ENCODE assay signal across 1 cellular context in the genomic region with DNA sequence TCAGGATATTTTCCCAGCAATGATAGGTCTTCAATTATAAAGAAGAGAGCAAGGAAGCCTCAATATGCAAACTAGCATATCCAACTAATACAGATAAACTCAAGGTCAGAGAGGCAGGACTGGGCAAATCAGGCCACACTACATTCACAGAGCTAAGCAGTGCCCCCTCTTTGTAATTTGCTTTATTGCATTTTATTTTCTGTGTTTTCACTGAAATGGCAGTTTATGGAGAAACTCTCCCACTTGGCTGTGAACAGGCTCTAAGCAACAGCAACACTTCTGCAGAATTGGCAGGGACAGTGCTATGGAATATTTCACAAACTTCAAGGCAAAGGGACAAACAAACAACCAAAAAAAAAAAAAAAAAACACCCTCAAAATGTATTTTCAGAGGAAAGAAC.
TF ChIP-seq lines count a peak whose summit lies in the region.

No MANE protein-coding gene starts in this region.

TF ChIP-seq in K562, 482 proteins besides CTCF, POLR2A, EP300 and RAD21 (continued from another document):
- TF ChIP-seq ELF1 (tag; IDR thresholded peaks at IDR 0.05) (no peak), C11orf30 (IDR thresholded peaks at IDR 0.05; ENCODE audit: low read depth) (no peak), FOXM1 (IDR thresholded peaks at IDR 0.05; ENCODE audit: low read depth) (no peak), FOXM1 (CRISPR knock-in tag; IDR thresholded peaks at IDR 0.05; ENCODE audit: low read depth) (no peak), RAD51 (IDR thresholded peaks at IDR 0.05; ENCODE audit: borderline replicate concordance, low read depth) (no peak)
- TF ChIP-seq, protein P1, sequence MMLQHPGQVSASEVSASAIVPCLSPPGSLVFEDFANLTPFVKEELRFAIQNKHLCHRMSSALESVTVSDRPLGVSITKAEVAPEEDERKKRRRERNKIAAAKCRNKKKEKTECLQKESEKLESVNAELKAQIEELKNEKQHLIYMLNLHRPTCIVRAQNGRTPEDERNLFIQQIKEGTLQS (IDR thresholded peaks at IDR 0.05): no peak
- TF ChIP-seq, protein P1 (CRISPR knock-in tag; conservative IDR thresholded peaks at IDR 0.05): no peak
- TF ChIP-seq, protein P2, sequence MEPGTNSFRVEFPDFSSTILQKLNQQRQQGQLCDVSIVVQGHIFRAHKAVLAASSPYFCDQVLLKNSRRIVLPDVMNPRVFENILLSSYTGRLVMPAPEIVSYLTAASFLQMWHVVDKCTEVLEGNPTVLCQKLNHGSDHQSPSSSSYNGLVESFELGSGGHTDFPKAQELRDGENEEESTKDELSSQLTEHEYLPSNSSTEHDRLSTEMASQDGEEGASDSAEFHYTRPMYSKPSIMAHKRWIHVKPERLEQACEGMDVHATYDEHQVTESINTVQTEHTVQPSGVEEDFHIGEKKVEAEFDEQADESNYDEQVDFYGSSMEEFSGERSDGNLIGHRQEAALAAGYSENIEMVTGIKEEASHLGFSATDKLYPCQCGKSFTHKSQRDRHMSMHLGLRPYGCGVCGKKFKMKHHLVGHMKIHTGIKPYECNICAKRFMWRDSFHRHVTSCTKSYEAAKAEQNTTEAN (CRISPR knock-in tag; IDR thresholded peaks at IDR 0.05): no peak
